1 cellular context compared by ENCODE assay signal in the genomic region with DNA sequence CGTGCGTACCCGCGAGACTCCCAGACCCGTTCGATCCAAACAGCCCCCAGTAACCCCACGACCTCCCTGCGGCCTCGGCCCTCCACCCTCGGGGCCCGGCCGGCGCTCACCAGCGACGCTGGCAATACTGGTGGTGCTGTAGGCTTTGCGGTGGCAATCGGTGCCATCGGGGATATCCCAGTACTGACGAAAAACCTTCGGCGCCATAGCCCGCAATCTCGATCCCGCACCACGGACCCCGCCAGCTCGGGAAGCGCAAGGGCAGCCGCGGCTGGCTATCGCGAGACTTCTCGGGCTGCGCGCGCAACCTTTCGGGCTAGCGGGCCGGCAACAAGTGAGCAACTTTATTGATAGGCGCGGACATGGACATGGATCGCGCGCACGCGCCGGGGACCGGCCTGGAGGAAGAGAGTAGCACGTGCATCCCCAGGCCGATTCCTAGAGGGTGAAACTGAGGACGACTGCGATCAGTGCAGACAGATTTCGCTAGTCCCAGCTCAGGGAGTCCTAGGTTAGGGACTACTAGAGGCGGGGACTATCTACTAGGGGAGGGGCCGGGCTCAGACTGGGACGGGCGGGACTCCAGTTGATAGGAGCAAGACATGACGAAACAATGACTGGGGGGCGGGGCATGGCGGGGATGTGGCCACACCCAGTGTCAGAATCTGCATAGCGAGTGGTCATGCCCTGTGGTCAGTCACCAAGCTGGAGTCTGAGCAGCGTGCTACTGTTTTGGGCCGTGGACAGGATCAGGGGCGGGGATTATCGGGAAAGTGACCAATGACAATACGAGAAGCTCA.
TF ChIP-seq lines count a peak whose summit lies in the region.

NDUFA11 (minus strand) TSS at position 289 of the 800 bp plus-strand sequence; CDS start at position 207, 82 bp downstream.

TF ChIP-seq in K562, 482 proteins besides CTCF, POLR2A, EP300 and RAD21 (continued from another document and continues in another):
- TF ChIP-seq, protein P1, sequence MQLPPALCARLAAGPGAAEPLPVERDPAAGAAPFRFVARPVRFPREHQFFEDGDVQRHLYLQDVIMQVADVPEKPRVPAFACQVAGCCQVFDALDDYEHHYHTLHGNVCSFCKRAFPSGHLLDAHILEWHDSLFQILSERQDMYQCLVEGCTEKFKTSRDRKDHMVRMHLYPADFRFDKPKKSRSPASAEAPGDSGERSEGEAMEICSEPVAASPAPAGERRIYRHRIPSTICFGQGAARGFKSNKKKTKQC (CRISPR knock-in tag; IDR thresholded peaks at IDR 0.05), result no peak
- TF ChIP-seq FOXJ2 (tag; IDR thresholded peaks at IDR 0.05) (peak; percentile 78), CHD1 (IDR thresholded peaks at IDR 0.05; ENCODE audit: low read length) (no peak), TAF9B (IDR thresholded peaks at IDR 0.05; ENCODE audit: partially characterized antibody) (no peak), NR2F6 (CRISPR knock-in tag; IDR thresholded peaks at IDR 0.05) (no peak), MAFF (IDR thresholded peaks at IDR 0.05; ENCODE audit: low read length) (peak; percentile 52; the same call in 1 of the 2 replicates), ZKSCAN1 (IDR thresholded peaks at IDR 0.05; ENCODE audit: low read depth, low read length) (peak; percentile 97), PML (IDR thresholded peaks at IDR 0.05; ENCODE audit: low read length) (peak; percentile 56), ETV5 (CRISPR knock-in tag; IDR thresholded peaks at IDR 0.05; ENCODE audit: low read depth) (0 out of 2 replicates have a peak, but pooled peaks have one; percentile 60), RBBP5 (IDR thresholded peaks at IDR 0.05; ENCODE audit: borderline replicate concordance, insufficient read depth, low read length, poor library complexity, severe bottlenecking) (peak; percentile 93), SAP30 (IDR thresholded peaks at IDR 0.05; ENCODE audit: borderline replicate concordance, insufficient read depth, low read depth, low read length, poor library complexity, severe bottlenecking) (peak; percentile 70), ZNF780A (CRISPR knock-in tag; IDR thresholded peaks at IDR 0.05) (no peak), ZNF668 (CRISPR knock-in tag; IDR thresholded peaks at IDR 0.05) (0 out of 2 replicates have a peak, but pooled peaks have one; percentile 43), TCF7 (IDR thresholded peaks at IDR 0.05; ENCODE audit: borderline replicate concordance) (0 out of 2 replicates have a peak, but pooled peaks have one; percentile 21), MTA3 (IDR thresholded peaks at IDR 0.05; ENCODE audit: borderline replicate concordance) (peak; percentile 59; the same call in 1 of the 2 replicates), KLF13 (tag; IDR thresholded peaks at IDR 0.05; ENCODE audit: borderline replicate concordance, low read depth) (peak; percentile 31; the same call in 1 of the 2 replicates), JUNB (CRISPR knock-in tag; conservative IDR thresholded peaks at IDR 0.05) (no peak), ZNF263 (CRISPR knock-in tag; IDR thresholded peaks at IDR 0.05; ENCODE audit: borderline replicate concordance) (no peak), CREB1 (IDR thresholded peaks at IDR 0.05) (no peak; the same call in 1 of the 2 replicates), CREB1 (CRISPR knock-in tag; IDR thresholded peaks at IDR 0.05) (peak; percentile 80), TAF15 (IDR thresholded peaks at IDR 0.05; ENCODE audit: low read depth, low read length) (no peak), GATAD2B (IDR thresholded peaks at IDR 0.05; ENCODE audit: borderline replicate concordance) (no peak), ZNF143 (CRISPR knock-in tag; IDR thresholded peaks at IDR 0.05) (no peak), BCOR (IDR thresholded peaks at IDR 0.05) (peak; percentile 43; the same call in 1 of the 2 replicates), NUFIP1 (IDR thresholded peaks at IDR 0.05; ENCODE audit: partially characterized antibody) (no peak), RBM17 (IDR thresholded peaks at IDR 0.05; ENCODE audit: borderline replicate concordance, low read depth, low read length) (no peak), PRPF4 (IDR thresholded peaks at IDR 0.05; ENCODE audit: insufficient read depth, low read depth, low read length, poor library complexity, severe bottlenecking) (peak; percentile 41), BRD4 (IDR thresholded peaks at IDR 0.05) (0 out of 2 replicates have a peak, but pooled peaks have one; percentile 48), ZKSCAN3 (CRISPR knock-in tag; IDR thresholded peaks at IDR 0.05) (no peak), HNRNPUL1 (IDR thresholded peaks at IDR 0.05; ENCODE audit: low read length) (no peak), ZNF146 (CRISPR knock-in tag; IDR thresholded peaks at IDR 0.05; ENCODE audit: unreplicated experiment) (no peak), ZNF644 (tag; IDR thresholded peaks at IDR 0.05; ENCODE audit: low read depth) (no peak), VEZF1 (CRISPR knock-in tag; IDR thresholded peaks at IDR 0.05) (peak; percentile 68; the same call in 1 of the 2 replicates), L3MBTL2 (IDR thresholded peaks at IDR 0.05) (peak; percentile 92), HNRNPLL (IDR thresholded peaks at IDR 0.05; ENCODE audit: low read depth, low read length, poor library complexity, severe bottlenecking) (peak; percentile 42), ZFP91 (CRISPR knock-in tag; IDR thresholded peaks at IDR 0.05) (peak; percentile 30; the same call in 1 of the 2 replicates), DNMT1 (IDR thresholded peaks at IDR 0.05) (no peak), ZFP36 (IDR thresholded peaks at IDR 0.05; ENCODE audit: low read depth, low read length, partially characterized antibody) (peak; percentile 14), ZNF395 (CRISPR knock-in tag; IDR thresholded peaks at IDR 0.05) (peak; percentile 66; the same call in 1 of the 2 replicates), ZNF239 (CRISPR knock-in tag; IDR thresholded peaks at IDR 0.05) (no peak), OTX1 (CRISPR knock-in tag; IDR thresholded peaks at IDR 0.05) (peak; percentile 80), CEBPZ (IDR thresholded peaks at IDR 0.05; ENCODE audit: borderline replicate concordance, low read depth, low read length) (no peak)
- TF ChIP-seq, protein P2, sequence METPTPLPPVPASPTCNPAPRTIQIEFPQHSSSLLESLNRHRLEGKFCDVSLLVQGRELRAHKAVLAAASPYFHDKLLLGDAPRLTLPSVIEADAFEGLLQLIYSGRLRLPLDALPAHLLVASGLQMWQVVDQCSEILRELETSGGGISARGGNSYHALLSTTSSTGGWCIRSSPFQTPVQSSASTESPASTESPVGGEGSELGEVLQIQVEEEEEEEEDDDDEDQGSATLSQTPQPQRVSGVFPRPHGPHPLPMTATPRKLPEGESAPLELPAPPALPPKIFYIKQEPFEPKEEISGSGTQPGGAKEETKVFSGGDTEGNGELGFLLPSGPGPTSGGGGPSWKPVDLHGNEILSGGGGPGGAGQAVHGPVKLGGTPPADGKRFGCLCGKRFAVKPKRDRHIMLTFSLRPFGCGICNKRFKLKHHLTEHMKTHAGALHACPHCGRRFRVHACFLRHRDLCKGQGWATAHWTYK (CRISPR knock-in tag; IDR thresholded peaks at IDR 0.05), result 0 out of 2 replicates have a peak, but pooled peaks have one; percentile 66
- TF ChIP-seq, protein P3, sequence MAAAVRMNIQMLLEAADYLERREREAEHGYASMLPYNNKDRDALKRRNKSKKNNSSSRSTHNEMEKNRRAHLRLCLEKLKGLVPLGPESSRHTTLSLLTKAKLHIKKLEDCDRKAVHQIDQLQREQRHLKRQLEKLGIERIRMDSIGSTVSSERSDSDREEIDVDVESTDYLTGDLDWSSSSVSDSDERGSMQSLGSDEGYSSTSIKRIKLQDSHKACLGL (CRISPR knock-in tag; IDR thresholded peaks at IDR 0.05; ENCODE audit: borderline replicate concordance, poor library complexity, severe bottlenecking), result peak; percentile 86
- TF ChIP-seq, protein P4, sequence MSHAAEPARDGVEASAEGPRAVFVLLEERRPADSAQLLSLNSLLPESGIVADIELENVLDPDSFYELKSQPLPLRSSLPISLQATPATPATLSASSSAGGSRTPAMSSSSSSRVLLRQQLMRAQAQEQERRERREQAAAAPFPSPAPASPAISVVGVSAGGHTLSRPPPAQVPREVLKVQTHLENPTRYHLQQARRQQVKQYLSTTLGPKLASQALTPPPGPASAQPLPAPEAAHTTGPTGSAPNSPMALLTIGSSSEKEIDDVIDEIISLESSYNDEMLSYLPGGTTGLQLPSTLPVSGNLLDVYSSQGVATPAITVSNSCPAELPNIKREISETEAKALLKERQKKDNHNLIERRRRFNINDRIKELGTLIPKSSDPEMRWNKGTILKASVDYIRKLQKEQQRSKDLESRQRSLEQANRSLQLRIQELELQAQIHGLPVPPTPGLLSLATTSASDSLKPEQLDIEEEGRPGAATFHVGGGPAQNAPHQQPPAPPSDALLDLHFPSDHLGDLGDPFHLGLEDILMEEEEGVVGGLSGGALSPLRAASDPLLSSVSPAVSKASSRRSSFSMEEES (CRISPR knock-in tag; IDR thresholded peaks at IDR 0.05), result no peak
- TF ChIP-seq, protein P5, sequence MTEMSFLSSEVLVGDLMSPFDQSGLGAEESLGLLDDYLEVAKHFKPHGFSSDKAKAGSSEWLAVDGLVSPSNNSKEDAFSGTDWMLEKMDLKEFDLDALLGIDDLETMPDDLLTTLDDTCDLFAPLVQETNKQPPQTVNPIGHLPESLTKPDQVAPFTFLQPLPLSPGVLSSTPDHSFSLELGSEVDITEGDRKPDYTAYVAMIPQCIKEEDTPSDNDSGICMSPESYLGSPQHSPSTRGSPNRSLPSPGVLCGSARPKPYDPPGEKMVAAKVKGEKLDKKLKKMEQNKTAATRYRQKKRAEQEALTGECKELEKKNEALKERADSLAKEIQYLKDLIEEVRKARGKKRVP (CRISPR knock-in tag; IDR thresholded peaks at IDR 0.05), result peak; percentile 83
- TF ChIP-seq, protein P6, sequence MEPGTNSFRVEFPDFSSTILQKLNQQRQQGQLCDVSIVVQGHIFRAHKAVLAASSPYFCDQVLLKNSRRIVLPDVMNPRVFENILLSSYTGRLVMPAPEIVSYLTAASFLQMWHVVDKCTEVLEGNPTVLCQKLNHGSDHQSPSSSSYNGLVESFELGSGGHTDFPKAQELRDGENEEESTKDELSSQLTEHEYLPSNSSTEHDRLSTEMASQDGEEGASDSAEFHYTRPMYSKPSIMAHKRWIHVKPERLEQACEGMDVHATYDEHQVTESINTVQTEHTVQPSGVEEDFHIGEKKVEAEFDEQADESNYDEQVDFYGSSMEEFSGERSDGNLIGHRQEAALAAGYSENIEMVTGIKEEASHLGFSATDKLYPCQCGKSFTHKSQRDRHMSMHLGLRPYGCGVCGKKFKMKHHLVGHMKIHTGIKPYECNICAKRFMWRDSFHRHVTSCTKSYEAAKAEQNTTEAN (CRISPR knock-in tag; IDR thresholded peaks at IDR 0.05), result 0 out of 2 replicates have a peak, but pooled peaks have one; percentile 41
